1 cellular context compared by ENCODE assay signal in genomic region chr1:20786310-20787099, GRCh38.
TF ChIP-seq lines count a peak whose summit lies in the region.

No MANE protein-coding gene starts in this region.

TF ChIP-seq in HEK293, 187 proteins besides CTCF, POLR2A, EP300 and RAD21 (continued from another document and continues in another):
- TF ChIP-seq ZNF398 (tag by site-specific recombination; IDR thresholded peaks at IDR 0.05) (peak; percentile 42; the same call in 1 of the 2 replicates), ZNF18 (tag by site-specific recombination; IDR thresholded peaks at IDR 0.05) (peak; percentile 50; the same call in 1 of the 2 replicates), ZBTB44 (tag by site-specific recombination; IDR thresholded peaks at IDR 0.05) (no peak), KLF7 (tag by site-specific recombination; IDR thresholded peaks at IDR 0.05; ENCODE audit: borderline replicate concordance) (no peak), ZBTB17 (tag by site-specific recombination; IDR thresholded peaks at IDR 0.05) (peak; percentile 84), KLF8 (tag by site-specific recombination; IDR thresholded peaks at IDR 0.05) (peak; percentile 71), ZNF692 (tag by site-specific recombination; IDR thresholded peaks at IDR 0.05) (peak; percentile 77; the same call in 1 of the 2 replicates), ZNF837 (tag by site-specific recombination; IDR thresholded peaks at IDR 0.05) (no peak), ZNF174 (tag by site-specific recombination; IDR thresholded peaks at IDR 0.05) (no peak), SP3 (tag by site-specific recombination; IDR thresholded peaks at IDR 0.05) (peak; percentile 76), ZNF830 (tag by site-specific recombination; IDR thresholded peaks at IDR 0.05; ENCODE audit: low read depth) (no peak), KLF10 (tag by site-specific recombination; IDR thresholded peaks at IDR 0.05) (peak; percentile 91), ZNF2 (tag by site-specific recombination; IDR thresholded peaks at IDR 0.05) (peak; percentile 73; the same call in 1 of the 2 replicates), ZNF148 (tag by site-specific recombination; IDR thresholded peaks at IDR 0.05; ENCODE audit: borderline replicate concordance) (no peak), ZNF670 (tag by site-specific recombination; IDR thresholded peaks at IDR 0.05; ENCODE audit: low read depth) (no peak), ZNF76 (tag by site-specific recombination; IDR thresholded peaks at IDR 0.05; ENCODE audit: borderline replicate concordance, low read depth) (peak; percentile 43; the same call in 1 of the 2 replicates), ZNF776 (tag by site-specific recombination; IDR thresholded peaks at IDR 0.05; ENCODE audit: borderline replicate concordance) (no peak), ZNF341 (tag by site-specific recombination; IDR thresholded peaks at IDR 0.05; ENCODE audit: low read depth) (peak; percentile 59), ZNF558 (tag by site-specific recombination; IDR thresholded peaks at IDR 0.05) (no peak), EGR2 (tag by site-specific recombination; IDR thresholded peaks at IDR 0.05; ENCODE audit: low read depth) (peak; percentile 70), ZBTB49 (tag by site-specific recombination; IDR thresholded peaks at IDR 0.05; ENCODE audit: low read depth) (no peak), ZNF513 (tag by site-specific recombination; IDR thresholded peaks at IDR 0.05) (peak; percentile 29; the same call in 1 of the 2 replicates), AEBP2 (tag by site-specific recombination; IDR thresholded peaks at IDR 0.05; ENCODE audit: borderline replicate concordance) (no peak), ZNF610 (tag by site-specific recombination; IDR thresholded peaks at IDR 0.05; ENCODE audit: borderline replicate concordance) (peak; percentile 65; the same call in 1 of the 2 replicates), ZBTB1 (tag by site-specific recombination; IDR thresholded peaks at IDR 0.05) (0 out of 2 replicates have a peak, but pooled peaks have one; percentile 21), OSR2 (tag by site-specific recombination; IDR thresholded peaks at IDR 0.05) (peak; percentile 27; the same call in 1 of the 2 replicates), BCL11A (tag by site-specific recombination; IDR thresholded peaks at IDR 0.05; ENCODE audit: low read depth) (peak; percentile 68; the same call in 1 of the 2 replicates), ZSCAN30 (tag by site-specific recombination; IDR thresholded peaks at IDR 0.05) (peak; percentile 86), WT1 (tag by site-specific recombination; IDR thresholded peaks at IDR 0.05) (peak; percentile 45; the same call in 1 of the 2 replicates), KLF17 (tag by site-specific recombination; IDR thresholded peaks at IDR 0.05) (no peak), ZNF121 (tag by site-specific recombination; IDR thresholded peaks at IDR 0.05) (0 out of 2 replicates have a peak, but pooled peaks have one; percentile 68), ZSCAN16 (tag by site-specific recombination; IDR thresholded peaks at IDR 0.05) (peak; percentile 77; the same call in 1 of the 2 replicates), ZNF391 (tag by site-specific recombination; IDR thresholded peaks at IDR 0.05; ENCODE audit: borderline replicate concordance, low read depth) (peak; percentile 72), SP2 (tag by site-specific recombination; IDR thresholded peaks at IDR 0.05) (peak; percentile 69), MYNN (tag by site-specific recombination; IDR thresholded peaks at IDR 0.05; ENCODE audit: borderline replicate concordance) (0 out of 2 replicates have a peak, but pooled peaks have one; percentile 15), ZBTB10 (tag by site-specific recombination; IDR thresholded peaks at IDR 0.05) (peak; percentile 57; the same call in 1 of the 2 replicates), ZSCAN5A (tag by site-specific recombination; IDR thresholded peaks at IDR 0.05) (peak; percentile 95)
